In genomic region chr18:13661051-13661778, GRCh38 we compare ENCODE assay signal across 1 cellular context.
TF ChIP-seq lines count a peak whose summit lies in the region.

No MANE protein-coding gene starts in this region.

TF ChIP-seq in GM23338, 12 proteins besides CTCF, POLR2A, EP300 and RAD21 (continued from another document):
- no peak for TF ChIP-seq ETS1 (IDR thresholded peaks at IDR 0.05)
- TF ChIP-seq NANOG (IDR thresholded peaks at IDR 0.05; ENCODE audit: borderline replicate concordance) = no peak
- no peak for TF ChIP-seq REST (IDR thresholded peaks at IDR 0.05; ENCODE audit: unreplicated experiment)
